13 cellular contexts compared by ENCODE assay signal in the genomic region with DNA sequence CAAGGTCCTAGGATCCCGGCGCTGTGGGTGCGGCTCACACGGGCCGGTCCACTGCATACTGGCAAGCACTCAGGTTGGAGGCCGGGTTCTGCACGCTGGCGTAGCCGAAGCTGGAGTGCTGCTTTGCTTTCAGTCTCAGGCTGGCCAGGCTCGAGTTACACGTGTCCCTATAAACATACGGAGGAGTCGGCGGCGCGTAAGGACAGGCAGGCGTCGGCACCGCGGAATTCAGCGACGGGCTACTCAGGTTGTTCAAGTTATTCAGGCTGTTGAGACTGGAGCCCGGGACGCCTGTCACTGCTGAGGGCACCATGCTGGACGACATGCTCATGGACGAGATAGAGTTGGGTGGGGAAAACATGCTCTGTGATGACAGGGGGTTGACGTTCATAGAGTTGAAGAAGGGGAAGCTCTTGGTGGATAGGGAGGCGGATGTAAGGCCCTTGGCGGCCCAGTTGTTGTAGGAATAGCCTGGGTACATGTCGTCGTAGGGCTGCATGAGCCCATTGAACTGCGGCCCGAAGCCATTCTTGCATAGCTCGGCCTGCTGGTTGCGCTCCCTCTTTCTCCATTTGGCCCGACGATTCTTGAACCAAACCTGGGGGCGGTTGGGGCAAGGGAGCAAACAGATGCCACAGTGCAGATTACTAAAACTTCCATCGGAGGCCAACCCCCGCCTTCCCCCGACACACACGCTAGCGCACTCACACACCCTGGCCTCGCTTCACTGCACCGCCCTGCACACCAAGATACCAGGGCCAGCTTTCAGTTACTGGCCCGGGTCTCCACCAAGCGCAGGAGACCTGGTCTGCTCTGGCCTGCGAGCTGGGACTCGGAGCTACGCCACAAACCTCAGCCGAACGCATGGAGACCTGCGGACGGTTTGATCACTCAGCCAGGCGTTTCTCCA. TPM values are rescaled to one million over a fixed set of nuclear protein-coding genes. Genes with fewer than 3 reads are reported as not detected.
DNase-seq lines count a peak whose midpoint lies in the region; ATAC-seq and TF ChIP-seq lines count a peak whose summit lies in the region.
"Had no signal": no experiment of that assay in that cellular context is flagged by ENCODE, and none has a peak within 500 bp of the region (broad histone marks: within the 10 kb centered on the region; RNA-seq: fewer than 3 reads in every experiment).

No MANE protein-coding gene starts in this region.

- 49% methylated on average over 36 of the region's 55 CpGs for WGBS in esophagus muscularis mucosa

- H3K36me3 ChIP-seq in Caco-2 (ENCODE audit: control insufficient read depth, insufficient read depth, low read length), result peaks cover 6% of the 10 kb centered on the region
- peaks cover 0 to 13% (median 2%) of the 10 kb centered on the region in 4 donors for H3K36me3 ChIP-seq in esophagus muscularis mucosa

- ATAC-seq in GM19035 (IDR thresholded peaks at IDR 0.05; ENCODE audit: unreplicated experiment) (no peak), HG02870 (IDR thresholded peaks at IDR 0.05; ENCODE audit: unreplicated experiment) (no peak)

- H3K27ac Mint-ChIP-seq in Caco-2 (ENCODE audit: unreplicated experiment), result peak overlapping the region; percentile 86
- peak overlapping the region; percentile 34 to 72 (median 43) for H3K27ac Mint-ChIP-seq in IgD-negative memory B cell
- H3K27ac Mint-ChIP-seq in nephron, result peak overlapping the region; percentile 93 to 98 (median 95)
- H3K27ac Mint-ChIP-seq: CD4-positive, CD25-positive, alpha-beta regulatory T cell had no signal

- TF ChIP-seq EP300 in esophagus muscularis mucosa (IDR thresholded peaks at IDR 0.05), result no peak

- DNase-seq in Caco-2 (no peak), esophagus muscularis mucosa (ENCODE audit: extremely low spot score) (no peak), NCI-H345 (lab: John Stamatoyannopoulos, UW) (no peak), SIG-M5 treated with dmso at 0.1 percent for 504 hours (lab: John Stamatoyannopoulos, UW; ENCODE audit: unreplicated experiment) (no peak)
- DNase-seq: CD4-positive, CD25-positive, alpha-beta regulatory T cell; HCEC 1CT; NCI-H69; SW 1271; testis had no signal

- peak overlapping the region; percentile 80 to 93 (median 86) for H3K27ac ChIP-seq in esophagus muscularis mucosa (replicated peaks in 1 of 4)
- H3K27ac ChIP-seq: testis had no signal

- TF ChIP-seq CTCF in Caco-2 (IDR thresholded peaks at IDR 0.05; ENCODE audit: insufficient read depth in 1 of 2, low read depth in 1 of 2, low read length in 1 of 2, severe bottlenecking in 1 of 2, unreplicated experiment in 1 of 2) (no peak), esophagus muscularis mucosa (IDR thresholded peaks at IDR 0.05) (no peak), nephron (IDR thresholded peaks at IDR 0.05; ENCODE audit: unreplicated experiment in 3 of 3) (no peak)

- H3K4me3 Mint-ChIP-seq in Caco-2 (ENCODE audit: unreplicated experiment) (no peak overlapping the region), IgD-negative memory B cell (peak overlapping the region; percentile 25 to 78 (median 50)), nephron (peak overlapping the region; percentile 81 to 89 (median 86))

- H3K27me3 Mint-ChIP-seq in Caco-2 (ENCODE audit: insufficient read depth, unreplicated experiment) (no peaks in the 10 kb centered on the region), IgD-negative memory B cell (peaks cover 81% of the 10 kb centered on the region), nephron (ENCODE audit: low read depth) (peaks cover 98% of the 10 kb centered on the region)

- POLR2A ChIA-PET in Caco-2 (lab: Charles Lee), result no interaction called here

- H3K27me3 ChIP-seq in Caco-2 (replicated peaks; ENCODE audit: control insufficient read depth, insufficient read depth, low read length), result no peaks in the 10 kb centered on the region
- H3K27me3 ChIP-seq in esophagus muscularis mucosa, result peaks cover 0 to 72% (median 6%) of the 10 kb centered on the region in 4 donors
- H3K27me3 ChIP-seq: testis had no signal

- BruUV-seq in Caco-2 (replicated peaks; lab: Mats Ljungman, UMichigan), result no TSS peak

- no peak for TF ChIP-seq POLR2A in esophagus muscularis mucosa (IDR thresholded peaks at IDR 0.05; ENCODE audit: low read depth)

- H3K4me3 ChIP-seq in Caco-2 (ENCODE audit: low read depth, low read length), result no peak overlapping the region
- H3K4me3 ChIP-seq in esophagus muscularis mucosa, result peak overlapping the region; percentile 60 to 88 (median 72)
- H3K4me3 ChIP-seq: testis had no signal

- H3K4me1 Mint-ChIP-seq in Caco-2 (ENCODE audit: low read depth, unreplicated experiment), result peaks cover 12% of the 10 kb centered on the region
- H3K4me1 Mint-ChIP-seq in IgD-negative memory B cell, result peaks cover 1 to 7% (median 4%) of the 10 kb centered on the region in 3 donors
- peaks cover 42% of the 10 kb centered on the region for H3K4me1 Mint-ChIP-seq in nephron

- no peaks in the 10 kb centered on the region for H3K9me3 Mint-ChIP-seq in Caco-2 (ENCODE audit: unreplicated experiment)
- H3K9me3 Mint-ChIP-seq in IgD-negative memory B cell, result peaks cover 0 to 12% (median 2%) of the 10 kb centered on the region in 3 donors
- H3K9me3 Mint-ChIP-seq in nephron, result no peaks in the 10 kb centered on the region

- H3K9me3 ChIP-seq in Caco-2, result no peaks in the 10 kb centered on the region
- H3K9me3 ChIP-seq in esophagus muscularis mucosa, result no peaks in the 10 kb centered on the region
- H3K9me3 ChIP-seq: testis had no signal

- H3K4me1 ChIP-seq in Caco-2 (peaks cover 6% of the 10 kb centered on the region; the same call in 1 of the 2 replicates), esophagus muscularis mucosa (peaks cover 27 to 67% (median 43%) of the 10 kb centered on the region in 4 donors)

- intact Hi-C loops in Caco-2 (cut with micrococcal nuclease; ENCODE audit: unreplicated experiment), result no loop called here
- intact Hi-C loops in esophagus muscularis mucosa (cut with DNase I), result no loop called here

- H3K36me3 Mint-ChIP-seq in Caco-2 (ENCODE audit: insufficient read depth, unreplicated experiment) (peaks cover 85% of the 10 kb centered on the region), IgD-negative memory B cell (peaks cover 2% of the 10 kb centered on the region), nephron (ENCODE audit: low read depth) (peaks cover 24% of the 10 kb centered on the region)
- H3K36me3 Mint-ChIP-seq: CD4-positive, CD25-positive, alpha-beta regulatory T cell had no signal

- CTCF ChIA-PET in Caco-2 (lab: Charles Lee), result no interaction called here

RNA-seq across cellular contexts. Expression of gene PITX2, which starts 4.5 kb away (rescaled TPM):
- total RNA-seq in Caco-2 (2022) (76.8 and 82.8 TPM in 2 replicates), esophagus muscularis mucosa (10 to 100 TPM; 17.4 to 48.6 (median 34.0) TPM)
- polyA plus RNA-seq in IgD-negative memory B cell, result not detected
- total RNA-seq: CD4-positive, CD25-positive, alpha-beta regulatory T cell had no signal
- polyA plus RNA-seq: CD4-positive, CD25-positive, alpha-beta regulatory T cell had no signal

Comparison
In these comparisons a context has a peak if more than half of its experiments do, and no peak if none do; other contexts are left out.
1. H3K27ac Mint-ChIP-seq: peak in every context shown above with its lines; median percentile 95 in nephron; 86 in Caco-2; 43 in IgD-negative memory B cell.